Comparison of ENCODE assay signal across 30 cellular contexts in the genomic region with DNA sequence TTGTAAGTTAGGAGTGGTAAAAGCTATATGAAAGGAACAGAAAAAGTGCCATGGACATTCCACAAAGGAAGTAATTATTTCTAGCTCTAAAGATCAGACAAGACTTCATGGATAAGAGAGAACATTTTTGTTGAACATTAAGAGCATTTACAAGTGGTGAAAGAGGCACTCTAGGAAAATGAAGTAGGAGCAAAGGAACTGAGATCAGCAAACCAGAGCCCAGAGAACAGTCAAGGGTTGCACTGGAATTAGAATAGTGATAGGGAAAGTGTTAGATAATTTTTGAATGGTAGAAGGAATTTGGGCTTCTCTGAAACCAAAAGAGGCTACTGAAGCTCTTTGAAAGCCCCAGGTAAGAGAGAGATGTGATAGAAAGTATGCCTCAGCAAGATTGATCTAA.
"Had no signal": no experiment of that assay in that cellular context is flagged by ENCODE, and none has a peak within 500 bp of the region (broad histone marks: within the 10 kb centered on the region; RNA-seq: fewer than 3 reads in every experiment).

No MANE protein-coding gene starts in this region.

- H3K4me1 ChIP-seq: adrenal gland, body of pancreas, breast epithelium had no signal

- H3K27ac ChIP-seq: adrenal gland, body of pancreas, brain microvascular endothelial cell, breast epithelium, VCaP had no signal

- H3K9me3 ChIP-seq: adrenal gland, body of pancreas, breast epithelium had no signal

- ATAC-seq: activated CD8-positive, alpha-beta T cell treated with anti-CD3 and anti-CD28 coated beads for 36 hours; activated naive CD4-positive, alpha-beta T cell treated with anti-CD3 and anti-CD28 coated beads, Interleukin-2, amount 50 U/mL, for 72 hours; activated T-helper 17 cell treated with anti-CD3 and anti-CD28 coated beads, Interleukin-2, amount 50 U/mL, for 72 hours; body of pancreas had no signal

- H3K36me3 ChIP-seq: adrenal gland, brain microvascular endothelial cell, breast epithelium had no signal

- H3K27me3 ChIP-seq: adrenal gland, body of pancreas, brain microvascular endothelial cell, breast epithelium had no signal

- DNase-seq: activated B cell treated with CpG ODN at 0.5 μM for 24 hours; activated CD4-positive, alpha-beta memory T cell treated with anti-CD3 and anti-CD28 coated beads for 36 hours; activated CD4-positive, alpha-beta T cell treated with anti-CD3 and anti-CD28 coated beads for 4 hours; activated CD4-positive, alpha-beta T cell treated with anti-CD3 and anti-CD28 coated beads, Interleukin-2, amount 10 ng/mL, durations not matched to agents 24 days and 14 days; activated CD4-positive, alpha-beta T cell treated with anti-CD3 and anti-CD28 coated beads, Interleukin-2, amount 50 U/mL, for 1 hour; activated CD4-positive, alpha-beta T cell treated with anti-CD3 and anti-CD28 coated beads, Interleukin-2, amount 50 U/mL, for 4 hours; activated CD4-positive, CD25-positive, alpha-beta regulatory T cell treated with anti-CD3 and anti-CD28 coated beads, Interleukin-2, amount 50 U/mL, for 72 hours; activated CD8-positive, alpha-beta memory T cell treated with anti-CD3 and anti-CD28 coated beads, Interleukin-2, amount 50 U/mL, for 4 hours; activated CD8-positive, alpha-beta T cell treated with anti-CD3 and anti-CD28 coated beads for 36 hours; activated effector memory CD4-positive, alpha-beta T cell treated with anti-CD3 and anti-CD28 coated beads, Interleukin-2, amount 50 U/mL, for 16 hours; activated gamma-delta T cell treated with Interleukin-2 at 50 U/mL for 16 hours; activated naive CD4-positive, alpha-beta T cell; activated naive CD4-positive, alpha-beta T cell treated with anti-CD3 and anti-CD28 coated beads for 36 hours; activated naive CD4-positive, alpha-beta T cell treated with anti-CD3 and anti-CD28 coated beads, Interleukin-2, amount 50 U/mL, for 16 hours; activated naive CD8-positive, alpha-beta T cell treated with anti-CD3 and anti-CD28 coated beads for 36 hours; activated T-cell treated with anti-CD3 and anti-CD28 coated beads, Interleukin-2, amount 50 U/mL, for 24 hours; activated T-cell treated with anti-CD3 and anti-CD28 coated beads, Interleukin-2, amount 50 U/mL, for 48 hours; adrenal gland; amniotic stem cell; aorta; body of pancreas; brain microvascular endothelial cell; caudate nucleus; T-helper 1 cell; T-helper 2 cell; T-helper 9 cell had no signal

- H3K4me3 ChIP-seq: adrenal gland, body of pancreas, breast epithelium had no signal
